In the genomic region with DNA sequence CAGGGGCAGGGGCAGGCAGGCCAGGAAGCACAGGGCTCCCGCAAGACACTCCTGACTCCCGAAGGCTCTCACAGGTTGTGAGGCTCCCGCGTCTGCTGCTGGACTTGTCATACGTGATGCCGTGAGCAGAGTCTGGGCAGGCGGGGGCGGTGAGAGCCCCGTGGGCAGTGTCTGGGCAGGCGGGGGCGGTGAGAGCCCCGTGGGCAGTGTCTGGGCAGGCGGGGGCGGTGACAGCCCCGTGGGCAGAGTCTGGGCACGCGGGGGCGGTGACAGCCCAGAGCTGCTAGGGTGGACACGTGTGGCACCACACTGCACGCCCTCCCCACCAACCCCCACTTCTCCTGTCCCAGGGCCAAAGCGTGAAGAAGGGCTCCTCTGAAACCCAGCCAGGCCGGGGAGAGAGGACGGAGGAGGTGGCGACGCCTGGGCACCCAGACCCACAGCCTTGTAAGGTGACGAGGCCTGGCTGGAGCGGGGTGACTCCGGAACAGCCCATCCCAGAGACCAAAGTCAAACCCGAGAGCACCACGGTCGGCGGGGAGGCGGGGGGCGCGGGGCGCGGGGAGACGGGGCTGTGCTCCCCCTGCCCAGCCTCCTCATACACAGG, we compare ENCODE assay signal across 28 cellular contexts. TPM values are rescaled to one million over a fixed set of nuclear protein-coding genes. Genes with fewer than 3 reads are reported as not detected.
DNase-seq lines count a peak whose midpoint lies in the region; ATAC-seq and TF ChIP-seq lines count a peak whose summit lies in the region.
"Had no signal": no experiment of that assay in that cellular context is flagged by ENCODE, and none has a peak within 500 bp of the region (broad histone marks: within the 10 kb centered on the region; RNA-seq: fewer than 3 reads in every experiment).

No MANE protein-coding gene starts in this region.

- H3K4me1 ChIP-seq in PC-9 (replicated peaks; ENCODE audit: insufficient read depth) (peaks cover 82% of the 10 kb centered on the region), right atrium auricular region (peaks cover 0 to 28% of the 10 kb centered on the region in 2 donors), gastrocnemius medialis (peaks cover 23 to 42% of the 10 kb centered on the region in 2 donors)
- H3K4me1 ChIP-seq: prostate gland had no signal

- BruUV-seq in PC-9 (replicated peaks; lab: Mats Ljungman, UMichigan), result no TSS peak

- POLR2A ChIA-PET in PC-9 (lab: Charles Lee; ENCODE audit: unreplicated experiment), result no interaction called here

- H3K27ac ChIP-seq in PC-9 (peak overlapping the region; percentile 55), right atrium auricular region (peak overlapping the region; percentile 74 to 85), gastrocnemius medialis (peak overlapping the region; percentile 69 to 87 (median 79))
- H3K27ac ChIP-seq: BLaER1 treated with 17β-estradiol and CSF1 and Interleukin-3, amounts not matched to agents 10 nM and 100 nM; KMS-11; neutrophil; prostate gland; SK-N-MC had no signal

- H3K36me3 Mint-ChIP-seq in activated T-cell treated with anti-CD3 and anti-CD28 coated beads, Interleukin-2, amount 50 U/mL, for 4 hours (ENCODE audit: insufficient read depth), result peaks cover 12% of the 10 kb centered on the region

- H3K36me3 ChIP-seq in H7 (replicated peaks; ENCODE audit: control insufficient read depth, insufficient read depth, low read length), result peaks cover 11% of the 10 kb centered on the region
- peaks cover 15% of the 10 kb centered on the region; the same call in 1 of the 2 replicates for H3K36me3 ChIP-seq in PC-9 (ENCODE audit: low read depth)
- H3K36me3 ChIP-seq in right atrium auricular region, result peaks cover 52% of the 10 kb centered on the region
- H3K36me3 ChIP-seq in gastrocnemius medialis, result peaks cover 0 to 43% of the 10 kb centered on the region in 2 donors

- no peaks in the 10 kb centered on the region for H3K9me3 Mint-ChIP-seq in activated T-cell treated with anti-CD3 and anti-CD28 coated beads, Interleukin-2, amount 50 U/mL, for 4 hours
- H3K9me3 Mint-ChIP-seq: activated naive CD8-positive, alpha-beta T cell treated with anti-CD3 and anti-CD28 coated beads, Interleukin-2, amount 50 U/mL, for 24 hours; memory B cell; stimulated activated naive CD8-positive, alpha-beta T cell treated with anti-CD3 and anti-CD28 coated beads, Interleukin-15, Interleukin-2, amounts not matched to agents 100 ng/mL and 50 ng/mL, for 24 hours had no signal

- no peak for ATAC-seq in gastrocnemius medialis
- no peak for ATAC-seq in activated T-cell treated with anti-CD3 and anti-CD28 coated beads, Interleukin-2, amount 50 U/mL, for 4 hours
- ATAC-seq: activated CD4-positive, CD25-positive, alpha-beta regulatory T cell treated with anti-CD3 and anti-CD28 coated beads, Interleukin-2, amount 50 U/mL, for 24 hours; activated CD8-positive, alpha-beta T cell treated with anti-CD3 and anti-CD28 coated beads, Interleukin-2, amount 10 ng/mL, durations not matched to agents 7 days and 5 days; activated naive CD8-positive, alpha-beta T cell treated with anti-CD3 and anti-CD28 coated beads, Interleukin-2, amount 50 U/mL, for 24 hours; T-helper 17 cell had no signal

- H3K4me1 Mint-ChIP-seq in activated T-cell treated with anti-CD3 and anti-CD28 coated beads, Interleukin-2, amount 50 U/mL, for 4 hours (ENCODE audit: low read depth), result no peaks in the 10 kb centered on the region

- H3K27me3 ChIP-seq in H7 (ENCODE audit: control insufficient read depth, insufficient read depth, low read length), result no peaks in the 10 kb centered on the region
- no peaks in the 10 kb centered on the region for H3K27me3 ChIP-seq in PC-9 (ENCODE audit: insufficient read depth, low read depth)
- no peaks in the 10 kb centered on the region for H3K27me3 ChIP-seq in right atrium auricular region
- no peaks in the 10 kb centered on the region for H3K27me3 ChIP-seq in gastrocnemius medialis
- H3K27me3 ChIP-seq: BLaER1 treated with 17β-estradiol and CSF1 and Interleukin-3, amounts not matched to agents 10 nM and 100 nM; neutrophil had no signal

- peaks cover 27% of the 10 kb centered on the region; the same call in 1 of the 2 replicates for H3F3A ChIP-seq in PC-9 (ENCODE audit: insufficient read depth, low read depth)

- peak overlapping the region; percentile 82 for H3K4me2 ChIP-seq in PC-9
- H3K4me2 ChIP-seq: BLaER1 treated with 17β-estradiol and CSF1 and Interleukin-3, amounts not matched to agents 10 nM and 100 nM; KMS-11 had no signal

- in situ Hi-C loops in gastrocnemius medialis (cut with MboI; ENCODE audit: low sequenced_read_pairs in 4 of 4), result no loop called here

- H3K4me3 ChIP-seq in H7 (ENCODE audit: insufficient read depth, low read depth, low read length), result no peak overlapping the region
- H3K4me3 ChIP-seq in PC-9, result peak overlapping the region; percentile 44; the same call in 1 of the 2 replicates
- H3K4me3 ChIP-seq in right atrium auricular region, result no peak overlapping the region
- no peak overlapping the region for H3K4me3 ChIP-seq in gastrocnemius medialis
- H3K4me3 ChIP-seq: BLaER1 treated with 17β-estradiol and CSF1 and Interleukin-3, amounts not matched to agents 10 nM and 100 nM; prostate gland; SK-N-MC had no signal

- DNase-seq in H7, result peak; percentile 64
- DNase-seq in PC-9, result no peak
- no peak for DNase-seq in right atrium auricular region (ENCODE audit: low spot score)
- no peak for DNase-seq in gastrocnemius medialis
- no peak for DNase-seq in activated T-cell treated with anti-CD3 and anti-CD28 coated beads, Interleukin-2, amount 50 U/mL, for 4 hours
- DNase-seq in pons (ENCODE audit: low spot score), result no peak
- DNase-seq in GM19240 (ENCODE audit: insufficient read length, low spot score), result no peak
- no peak for DNase-seq in SIG-M5 (lab: John Stamatoyannopoulos, UW)
- DNase-seq: activated CD8-positive, alpha-beta T cell treated with anti-CD3 and anti-CD28 coated beads, Interleukin-2, amount 10 ng/mL, durations not matched to agents 7 days and 5 days; activated gamma-delta T cell; activated naive CD8-positive, alpha-beta T cell treated with anti-CD3 and anti-CD28 coated beads, Interleukin-2, amount 50 U/mL, for 24 hours; activated T-cell treated with anti-CD3 and anti-CD28 coated beads for 4 hours; COR-L47; DMS79; GDM1; HCEC 1CT; MM.1S; NCI-H2029; NCI-H2227 treated with DMSO at 0.1 percent for 48 hours; T-helper 17 cell had no signal

- H4K20me1 ChIP-seq in PC-9 (ENCODE audit: insufficient read depth), result no peaks in the 10 kb centered on the region

- H3K27me3 Mint-ChIP-seq in activated T-cell treated with anti-CD3 and anti-CD28 coated beads, Interleukin-2, amount 50 U/mL, for 4 hours (ENCODE audit: low read depth), result no peaks in the 10 kb centered on the region
- H3K27me3 Mint-ChIP-seq: activated naive CD8-positive, alpha-beta T cell treated with anti-CD3 and anti-CD28 coated beads, Interleukin-2, amount 50 U/mL, for 24 hours; memory B cell; stimulated activated naive CD8-positive, alpha-beta T cell treated with anti-CD3 and anti-CD28 coated beads, Interleukin-15, Interleukin-2, amounts not matched to agents 100 ng/mL and 50 ng/mL, for 24 hours; T-helper 17 cell had no signal

- H3K9me2 ChIP-seq in PC-9 (ENCODE audit: insufficient read depth), result no peaks in the 10 kb centered on the region

- peaks cover 64% of the 10 kb centered on the region for H3K79me2 ChIP-seq in PC-9 (ENCODE audit: low read depth)

- no peaks in the 10 kb centered on the region for H3K9me3 ChIP-seq in PC-9 (ENCODE audit: insufficient read depth, low read depth)
- no peaks in the 10 kb centered on the region for H3K9me3 ChIP-seq in right atrium auricular region
- H3K9me3 ChIP-seq in gastrocnemius medialis, result no peaks in the 10 kb centered on the region
- H3K9me3 ChIP-seq: BLaER1 treated with 17β-estradiol and CSF1 and Interleukin-3, amounts not matched to agents 10 nM and 100 nM; neutrophil; prostate gland had no signal

- intact Hi-C loops in PC-9 (cut with micrococcal nuclease; ENCODE audit: unreplicated experiment) (no loop called here), gastrocnemius medialis (cut with DNase I; ENCODE audit: low total_unique reads) (no loop called here)

- no peak overlapping the region for H2AFZ ChIP-seq in PC-9

- no peak for TF ChIP-seq POLR2A in gastrocnemius medialis (IDR thresholded peaks at IDR 0.05)

- no peak for TF ChIP-seq CTCF in PC-9 (conservative IDR thresholded peaks at IDR 0.05)
- no peak for TF ChIP-seq CTCF in right atrium auricular region (IDR thresholded peaks at IDR 0.05)
- no peak for TF ChIP-seq CTCF in gastrocnemius medialis (IDR thresholded peaks at IDR 0.05 in 4 of 5, conservative IDR thresholded peaks at IDR 0.05 in 1 of 5)

- CTCF ChIA-PET in PC-9 (lab: Charles Lee), result no interaction called here

- H3K4me3 Mint-ChIP-seq in activated T-cell treated with anti-CD3 and anti-CD28 coated beads, Interleukin-2, amount 50 U/mL, for 4 hours, result no peak overlapping the region
- H3K4me3 Mint-ChIP-seq: activated CD8-positive, alpha-beta T cell treated with anti-CD3 and anti-CD28 coated beads, Interleukin-2, amount 10 ng/mL, durations not matched to agents 7 days and 5 days; activated naive CD8-positive, alpha-beta T cell treated with anti-CD3 and anti-CD28 coated beads, Interleukin-2, amount 50 U/mL, for 24 hours; memory B cell; stimulated activated naive CD8-positive, alpha-beta T cell treated with anti-CD3 and anti-CD28 coated beads, Interleukin-15, Interleukin-2, amounts not matched to agents 100 ng/mL and 50 ng/mL, for 24 hours; T-helper 17 cell had no signal

RNA-seq across cellular contexts. Expression of a gene that starts 35.0 kb away (rescaled TPM):
- total RNA-seq in H7 (2014; rRNA removed; shearing (Covaris generic)), result 30.3 and 30.5 TPM in 2 replicates
- total RNA-seq in PC-9 (2021) (118 and 125 TPM in 2 replicates), right atrium auricular region (10 to 100 TPM; 26.5 to 38.6 TPM), gastrocnemius medialis (10 to 100 TPM; 40.5 to 54.0 (median 49.3) TPM)
- 10 to 100 TPM; 33.3 to 41.2 (median 40.7) TPM for total RNA-seq in activated T-cell treated with anti-CD3 and anti-CD28 coated beads, Interleukin-2, amount 50 U/mL, for 4 hours
